In the genomic region with DNA sequence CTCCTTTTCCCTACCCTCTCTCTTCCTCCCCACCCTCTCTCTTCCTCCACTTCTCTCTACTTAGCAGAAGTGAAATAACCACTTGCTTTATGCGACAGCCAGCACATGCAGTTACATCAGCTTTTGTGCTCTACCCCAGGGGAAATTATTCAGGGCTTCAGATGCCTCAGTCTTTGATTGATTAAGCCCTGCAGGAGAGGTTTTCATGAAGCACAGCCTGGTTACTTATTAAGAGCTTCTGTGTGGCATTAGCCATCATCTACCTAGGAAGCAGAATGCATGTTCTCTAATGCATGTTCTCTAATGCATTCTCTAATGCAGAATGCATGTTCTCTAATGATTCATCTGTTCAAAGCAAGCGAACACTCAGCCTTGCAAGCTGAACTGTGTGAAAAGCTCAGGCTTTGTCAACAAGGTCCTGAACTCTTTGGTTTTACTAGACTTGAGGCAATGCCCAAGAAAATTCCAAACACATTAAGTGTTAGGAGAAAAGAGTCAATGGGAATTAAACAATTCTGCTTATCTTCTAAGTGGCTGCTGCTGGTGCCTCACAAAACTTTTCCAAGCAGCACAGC, we compare ENCODE assay signal across 1 cellular context.
TF ChIP-seq lines count a peak whose summit lies in the region.

No MANE protein-coding gene starts in this region.

TF ChIP-seq in H1, 55 proteins besides CTCF, POLR2A, EP300 and RAD21:
- TF ChIP-seq, protein P1, sequence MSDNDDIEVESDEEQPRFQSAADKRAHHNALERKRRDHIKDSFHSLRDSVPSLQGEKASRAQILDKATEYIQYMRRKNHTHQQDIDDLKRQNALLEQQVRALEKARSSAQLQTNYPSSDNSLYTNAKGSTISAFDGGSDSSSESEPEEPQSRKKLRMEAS (IDR thresholded peaks at IDR 0.05) = 0 out of 2 replicates have a peak, but pooled peaks have one; percentile 18
- TF ChIP-seq CBX5 (IDR thresholded peaks at IDR 0.05; ENCODE audit: low read depth, low read length) = no peak
TF ChIP-seq in H1: peak in this region for 1.
